In genomic region chr19:15175609-15176008, GRCh38 we compare ENCODE assay signal across 22 cellular contexts. TPM values are rescaled to one million over a fixed set of nuclear protein-coding genes. Genes with fewer than 3 reads are reported as not detected.
A peak's percentile ranks its signal among the peaks of the same experiment; 100 is the strongest.
DNase-seq lines count a peak whose midpoint lies in the region; ATAC-seq, FAIRE-seq and TF ChIP-seq lines count a peak whose summit lies in the region.
"Had no signal": no experiment of that assay in that cellular context is flagged by ENCODE, and none has a peak within 500 bp of the region (broad histone marks: within the 10 kb centered on the region; RNA-seq: fewer than 3 reads in every experiment).

No MANE protein-coding gene starts in this region.

- DNase-seq in HTR-8/SVneo (ENCODE audit: insufficient read length, low spot score) (no peak), chondrocyte (ENCODE audit: low spot score) (no peak), mesenchymal stem cell (no peak), osteoblast (ENCODE audit: insufficient read length, low spot score, missing footprints) (peak; percentile 25), osteocyte (ENCODE audit: extremely low spot score, unreplicated experiment) (no peak), neural progenitor cell (ENCODE audit: low spot score) (no peak), NCI-H82 treated with DMSO at 0.1 percent for 48 hours (lab: John Stamatoyannopoulos, UW; ENCODE audit: unreplicated experiment) (no peak)
- DNase-seq: ACHN; AML-193; CD4-positive, alpha-beta memory T cell; DMS153; DMS79; GDM1; GOT3; H7 had no signal

- peaks cover 29% of the 10 kb centered on the region for H3F3A ChIP-seq in neural progenitor cell (ENCODE audit: low read depth)

- H3K9me3 Mint-ChIP-seq in chondrocyte (ENCODE audit: low read depth) (no peaks in the 10 kb centered on the region), osteocyte (ENCODE audit: unreplicated experiment) (no peaks in the 10 kb centered on the region), neural progenitor cell (no peaks in the 10 kb centered on the region)
- H3K9me3 Mint-ChIP-seq: CD4-positive, alpha-beta memory T cell; IgD-negative memory B cell had no signal

- H4K20me1 ChIP-seq in osteoblast (ENCODE audit: insufficient read depth, low read length) (peaks cover 14% of the 10 kb centered on the region), neural progenitor cell (ENCODE audit: low read depth) (peaks cover 34% of the 10 kb centered on the region)

- no peak overlapping the region for H4K8ac ChIP-seq in mesenchymal stem cell (ENCODE audit: low read length)

- no peak overlapping the region for H3K4me3 Mint-ChIP-seq in chondrocyte (ENCODE audit: unreplicated experiment)
- no peak overlapping the region for H3K4me3 Mint-ChIP-seq in osteocyte (ENCODE audit: unreplicated experiment)
- no peak overlapping the region for H3K4me3 Mint-ChIP-seq in neural progenitor cell
- H3K4me3 Mint-ChIP-seq: CD14-positive monocyte; CD4-positive, alpha-beta memory T cell; IgD-negative memory B cell had no signal

- no peaks in the 10 kb centered on the region for H3K79me1 ChIP-seq in mesenchymal stem cell (replicated peaks; ENCODE audit: low read length, poor library complexity, severe bottlenecking)

- H3K27ac Mint-ChIP-seq in chondrocyte (ENCODE audit: unreplicated experiment) = peak overlapping the region; percentile 67
- no peak overlapping the region for H3K27ac Mint-ChIP-seq in osteocyte (ENCODE audit: unreplicated experiment)
- H3K27ac Mint-ChIP-seq in neural progenitor cell = no peak overlapping the region
- H3K27ac Mint-ChIP-seq: IgD-negative memory B cell had no signal

- H3K27me3 ChIP-seq in mesenchymal stem cell (ENCODE audit: control insufficient read depth in 1 of 2, insufficient read depth in 1 of 2, low read length in 2 of 2) = peaks cover 0 to 8% of the 10 kb centered on the region in 2 experiments
- H3K27me3 ChIP-seq in osteoblast (ENCODE audit: insufficient read depth, low read length) = no peaks in the 10 kb centered on the region
- H3K27me3 ChIP-seq in neural progenitor cell = no peaks in the 10 kb centered on the region

- peaks cover 6% of the 10 kb centered on the region for H3K79me2 ChIP-seq in osteoblast (ENCODE audit: insufficient read depth, low read length)
- no peaks in the 10 kb centered on the region for H3K79me2 ChIP-seq in neural progenitor cell (ENCODE audit: low read depth)

- H3K9me3 ChIP-seq in mesenchymal stem cell (ENCODE audit: control insufficient read depth, low read length) (no peaks in the 10 kb centered on the region), osteoblast (ENCODE audit: low read depth, low read length) (no peaks in the 10 kb centered on the region), neural progenitor cell (ENCODE audit: low read depth) (no peaks in the 10 kb centered on the region)

- H3K36me3 ChIP-seq in mesenchymal stem cell (ENCODE audit: control insufficient read depth in 1 of 2, insufficient read depth in 2 of 2, low read depth in 1 of 2, low read length in 2 of 2) (peaks cover 17 to 24% of the 10 kb centered on the region in 2 experiments), osteoblast (ENCODE audit: insufficient read depth, low read length) (peaks cover 61% of the 10 kb centered on the region), neural progenitor cell (no peaks in the 10 kb centered on the region)

- H2BK120ac ChIP-seq in mesenchymal stem cell (ENCODE audit: low read depth, low read length) = no peak overlapping the region

- H3K4me1 ChIP-seq in mesenchymal stem cell (ENCODE audit: control insufficient read depth, insufficient read depth, low read depth, low read length) (peaks cover 10% of the 10 kb centered on the region), osteoblast (ENCODE audit: insufficient read depth, low read length) (no peaks in the 10 kb centered on the region), neural progenitor cell (no peaks in the 10 kb centered on the region)

- H2AK5ac ChIP-seq in mesenchymal stem cell (ENCODE audit: low read length, severe bottlenecking) = no peak overlapping the region

- no peak overlapping the region for H3K4me3 ChIP-seq in mesenchymal stem cell (ENCODE audit: insufficient read depth in 1 of 2, low read depth in 1 of 2, low read length in 2 of 2)
- no peak overlapping the region for H3K4me3 ChIP-seq in osteoblast (ENCODE audit: insufficient read depth, low read length)
- H3K4me3 ChIP-seq in neural progenitor cell = no peak overlapping the region

- TF ChIP-seq POLR2A in GM18505 (IDR thresholded peaks at IDR 0.05; ENCODE audit: borderline replicate concordance, extremely low read depth, insufficient read depth, insufficient read length) = no peak

- H3K14ac ChIP-seq in mesenchymal stem cell (ENCODE audit: low read length in 2 of 2) = no peak overlapping the region

- H3K18ac ChIP-seq in mesenchymal stem cell (ENCODE audit: low read depth in 1 of 2, low read length in 2 of 2) = no peak overlapping the region

- H4K91ac ChIP-seq in mesenchymal stem cell (ENCODE audit: low read length) = peak overlapping the region; percentile 31

- H3K4me2 ChIP-seq in mesenchymal stem cell (ENCODE audit: low read length, poor library complexity, severe bottlenecking) (no peak overlapping the region), osteoblast (ENCODE audit: insufficient read depth, low read length) (no peak overlapping the region), neural progenitor cell (no peak overlapping the region)

- no peak overlapping the region for H3K27ac ChIP-seq in mesenchymal stem cell (ENCODE audit: low read length, poor library complexity, severe bottlenecking)
- H3K27ac ChIP-seq in osteoblast (ENCODE audit: low read depth, low read length) = no peak overlapping the region
- no peak overlapping the region for H3K27ac ChIP-seq in neural progenitor cell

- H3K27me3 Mint-ChIP-seq in chondrocyte (ENCODE audit: low read depth) = no peaks in the 10 kb centered on the region
- H3K27me3 Mint-ChIP-seq in osteocyte (ENCODE audit: unreplicated experiment) = no peaks in the 10 kb centered on the region
- peaks cover 10% of the 10 kb centered on the region for H3K27me3 Mint-ChIP-seq in neural progenitor cell (ENCODE audit: insufficient read depth, low read depth)

- peak; percentile 36 for FAIRE-seq in HTR-8/SVneo (lab: Jason Lieb, UNC)
- FAIRE-seq: A204.1, GM12892, HepG2 had no signal

- TF ChIP-seq CTCF in chondrocyte (IDR thresholded peaks at IDR 0.05) (no peak), osteoblast (IDR thresholded peaks at IDR 0.05; ENCODE audit: extremely low read depth, low read depth, low read length) (no peak), osteocyte (IDR thresholded peaks at IDR 0.05) (no peak), neural progenitor cell (IDR thresholded peaks at IDR 0.05) (no peak)

- H2AFZ ChIP-seq in mesenchymal stem cell (ENCODE audit: low read depth, low read length) (no peak overlapping the region), osteoblast (ENCODE audit: low read length) (no peak overlapping the region), neural progenitor cell (replicated peaks) (no peak overlapping the region)

- H3K9ac ChIP-seq in mesenchymal stem cell (ENCODE audit: low read length) (no peak overlapping the region), neural progenitor cell (no peak overlapping the region)

- no peak overlapping the region for H2BK15ac ChIP-seq in mesenchymal stem cell (ENCODE audit: low read depth, poor library complexity, severe bottlenecking)

- no peak overlapping the region for H2BK5ac ChIP-seq in mesenchymal stem cell (ENCODE audit: low read depth, low read length, poor library complexity, severe bottlenecking)

- 96% methylated on average over 3 of the region's 3 CpGs for WGBS in mesenchymal stem cell

- no peak overlapping the region for H3K4ac ChIP-seq in mesenchymal stem cell (ENCODE audit: low read depth in 1 of 2, low read length in 2 of 2)

- H3K4me1 Mint-ChIP-seq in chondrocyte (ENCODE audit: low read depth) = peaks cover 5% of the 10 kb centered on the region
- H3K4me1 Mint-ChIP-seq in osteocyte (ENCODE audit: unreplicated experiment) = peaks cover 5% of the 10 kb centered on the region
- peaks cover 7% of the 10 kb centered on the region for H3K4me1 Mint-ChIP-seq in neural progenitor cell

- H3K36me3 Mint-ChIP-seq in chondrocyte (ENCODE audit: low read depth) = peaks cover 34% of the 10 kb centered on the region
- H3K36me3 Mint-ChIP-seq in osteocyte (ENCODE audit: unreplicated experiment) = peaks cover 31% of the 10 kb centered on the region
- H3K36me3 Mint-ChIP-seq in neural progenitor cell = peaks cover 40% of the 10 kb centered on the region
- H3K36me3 Mint-ChIP-seq: CD14-positive monocyte; CD4-positive, alpha-beta memory T cell had no signal

- no peak for ATAC-seq in GM18505 (IDR thresholded peaks at IDR 0.05; ENCODE audit: unreplicated experiment)
- ATAC-seq: HCT116, HepG2 had no signal

- no peak overlapping the region for H3K23ac ChIP-seq in mesenchymal stem cell (ENCODE audit: low read length in 2 of 2)

- no peak overlapping the region for H2BK12ac ChIP-seq in mesenchymal stem cell (ENCODE audit: low read length in 2 of 2)

RNA-seq across cellular contexts. Expression of gene NOTCH3, which starts 25.2 kb away (rescaled TPM):
- 78.6 to 559 TPM (median 553 TPM) in 3 replicates for total RNA-seq in chondrocyte
- polyA plus RNA-seq in mesenchymal stem cell (2013, experiment 1 of 2) = 30.2 TPM
- polyA plus RNA-seq in mesenchymal stem cell (2013, experiment 2 of 2) = 28.8 TPM
- 49.8 and 51.8 TPM in 2 replicates for total RNA-seq in osteoblast
- total RNA-seq in osteocyte = 178 and 200 TPM in 2 replicates
- total RNA-seq in neural progenitor cell (ENCODE audit: low replicate concordance) = 17.1 and 71.8 TPM in 2 replicates
- polyA plus RNA-seq: CD4-positive, alpha-beta memory T cell; IgD-negative memory B cell had no signal

RNA-seq across cellular contexts. Expression of gene EPHX3, which starts 56.6 kb away (rescaled TPM):
- 0.15 to 0.38 TPM in 2 of 3 replicates, not detected in the other for total RNA-seq in chondrocyte
- polyA plus RNA-seq in mesenchymal stem cell (2013, experiment 1 of 2) = 0.01 TPM
- not detected for polyA plus RNA-seq in mesenchymal stem cell (2013, experiment 2 of 2)
- total RNA-seq in osteoblast = 0.29 TPM in 1 of 2 replicates, not detected in the other
- total RNA-seq in osteocyte = not detected in 2 replicates
- 2.2 and 2.3 TPM in 2 replicates for total RNA-seq in neural progenitor cell (ENCODE audit: low replicate concordance)
- polyA plus RNA-seq: CD4-positive, alpha-beta memory T cell; IgD-negative memory B cell had no signal
